Comparison of ENCODE assay signal across 24 cellular contexts in genomic region chr7:32948202-32948601, GRCh38. TPM values are rescaled to one million over a fixed set of nuclear protein-coding genes. Genes with fewer than 3 reads are reported as not detected.
DNase-seq lines count a peak whose midpoint lies in the region; ATAC-seq, FAIRE-seq and TF ChIP-seq lines count a peak whose summit lies in the region.
"Had no signal": no experiment of that assay in that cellular context is flagged by ENCODE, and none has a peak within 500 bp of the region (broad histone marks: within the 10 kb centered on the region; RNA-seq: fewer than 3 reads in every experiment).

No MANE protein-coding gene starts in this region.

- H2AFZ ChIP-seq in smooth muscle cell (ENCODE audit: low read depth) = no peak overlapping the region

- H3K4me1 Mint-ChIP-seq in endodermal cell = no peaks in the 10 kb centered on the region
- H3K4me1 Mint-ChIP-seq in activated CD8-positive, alpha-beta T cell treated with anti-CD3 and anti-CD28 coated beads, Interleukin-2, amount 10 ng/mL, durations not matched to agents 7 days and 5 days (ENCODE audit: low read depth) = peaks cover 6% of the 10 kb centered on the region
- H3K4me1 Mint-ChIP-seq: B cell had no signal

- peaks cover 92% of the 10 kb centered on the region for H3K27me3 Mint-ChIP-seq in endodermal cell (ENCODE audit: insufficient read depth)
- peaks cover 17% of the 10 kb centered on the region for H3K27me3 Mint-ChIP-seq in activated CD8-positive, alpha-beta T cell treated with anti-CD3 and anti-CD28 coated beads, Interleukin-2, amount 10 ng/mL, durations not matched to agents 7 days and 5 days (ENCODE audit: low read depth)

- H3K4me1 ChIP-seq in endodermal cell (ENCODE audit: control insufficient read depth, insufficient read depth, low read length) = no peaks in the 10 kb centered on the region
- no peaks in the 10 kb centered on the region for H3K4me1 ChIP-seq in smooth muscle cell (ENCODE audit: low read depth)
- H3K4me1 ChIP-seq: Peyer's patch had no signal

- no peak for TF ChIP-seq CTCF in NB4 (IDR thresholded peaks at IDR 0.05; ENCODE audit: low read depth, low read length)
- no peak for TF ChIP-seq CTCF in endodermal cell (conservative IDR thresholded peaks at IDR 0.05)
- no peak for TF ChIP-seq CTCF in smooth muscle cell (IDR thresholded peaks at IDR 0.05; ENCODE audit: borderline replicate concordance, insufficient read depth, poor library complexity, severe bottlenecking)

- peaks cover 11% of the 10 kb centered on the region for H3K27me3 ChIP-seq in endodermal cell (ENCODE audit: control insufficient read depth, insufficient read depth, low read length, poor library complexity, severe bottlenecking)
- no peaks in the 10 kb centered on the region for H3K27me3 ChIP-seq in smooth muscle cell (ENCODE audit: low read depth)
- H3K27me3 ChIP-seq in H7 (ENCODE audit: control insufficient read depth, insufficient read depth, low read length) = peaks cover 43% of the 10 kb centered on the region
- H3K27me3 ChIP-seq: Peyer's patch, SJCRH30 had no signal

- H3K9me3 Mint-ChIP-seq in endodermal cell = peaks cover 25% of the 10 kb centered on the region
- H3K9me3 Mint-ChIP-seq in activated CD8-positive, alpha-beta T cell treated with anti-CD3 and anti-CD28 coated beads, Interleukin-2, amount 10 ng/mL, durations not matched to agents 7 days and 5 days (ENCODE audit: insufficient read depth) = peaks cover 20% of the 10 kb centered on the region

- H3K4me3 ChIP-seq in NB4 (ENCODE audit: low read depth, low read length) (no peak overlapping the region), endodermal cell (ENCODE audit: low read length) (no peak overlapping the region), smooth muscle cell (no peak overlapping the region), H7 (ENCODE audit: insufficient read depth, low read depth, low read length) (no peak overlapping the region)
- H3K4me3 ChIP-seq: GM12878, Peyer's patch, SJCRH30 had no signal

- no peak overlapping the region for H3K9ac ChIP-seq in endodermal cell (ENCODE audit: extremely low read depth, low read length, poor library complexity, severe bottlenecking)
- no peak overlapping the region for H3K9ac ChIP-seq in smooth muscle cell (ENCODE audit: low read depth)

- peaks cover 2% of the 10 kb centered on the region for H3K36me3 Mint-ChIP-seq in endodermal cell (ENCODE audit: low read depth)
- H3K36me3 Mint-ChIP-seq in activated CD8-positive, alpha-beta T cell treated with anti-CD3 and anti-CD28 coated beads, Interleukin-2, amount 10 ng/mL, durations not matched to agents 7 days and 5 days (ENCODE audit: low read depth) = peaks cover 4% of the 10 kb centered on the region
- H3K36me3 Mint-ChIP-seq: CD14-positive monocyte had no signal

- no peak for TF ChIP-seq POLR2A in NB4 (IDR thresholded peaks at IDR 0.05; ENCODE audit: extremely low read depth, insufficient read length)

- no peak for ATAC-seq in activated CD8-positive, alpha-beta T cell treated with anti-CD3 and anti-CD28 coated beads, Interleukin-2, amount 10 ng/mL, durations not matched to agents 7 days and 5 days
- ATAC-seq: GM12878, HepG2, T-cell had no signal

- no peaks in the 10 kb centered on the region for H4K20me1 ChIP-seq in smooth muscle cell (ENCODE audit: low read depth)

- WGBS in endodermal cell (ENCODE audit: insufficient coverage in 1 of 2, insufficient read length in 1 of 2), 2 experiments = 71% methylated on average over 4 of the region's 4 CpGs; no CpG with 5 or more reads in 1 of the 2 experiments
- 28% methylated on average over 4 of the region's 4 CpGs for WGBS in smooth muscle cell (ENCODE audit: low lambda C conversion rate)

- H3F3A ChIP-seq in smooth muscle cell (ENCODE audit: low read depth) = no peaks in the 10 kb centered on the region

- CTCF ChIA-PET in activated CD8-positive, alpha-beta T cell treated with anti-CD3 and anti-CD28 coated beads, Interleukin-2, amount 10 ng/mL, durations not matched to agents 7 days and 5 days (lab: Charles Lee) = interaction anchor here (0.6 to 3.1 kb wide), 3 partner anchors 57 to 102 kb away, joined by 3 to 17 read pairs (median 3); no protein-coding TSS in a partner anchor

- H3K9me3 ChIP-seq in endodermal cell (ENCODE audit: control insufficient read depth, low read length) (peaks cover 31% of the 10 kb centered on the region), smooth muscle cell (replicated peaks; ENCODE audit: low read depth) (no peaks in the 10 kb centered on the region)

- H3K4me2 ChIP-seq in smooth muscle cell = no peak overlapping the region

- DNase-seq in NCI-H82 (lab: John Stamatoyannopoulos, UW) (peak; percentile 2), NCI-H82 treated with DMSO at 0.1 percent for 48 hours (lab: John Stamatoyannopoulos, UW; ENCODE audit: unreplicated experiment) (no peak), NB4 (ENCODE audit: low read depth) (peak; percentile 36), endodermal cell (peak; percentile 57), urothelium cell line (ENCODE audit: low spot score) (no peak), smooth muscle cell (lab: John Stamatoyannopoulos, UW; ENCODE audit: unreplicated experiment) (no peak), H7 (no peak)
- no peak for DNase-seq in activated CD8-positive, alpha-beta T cell treated with anti-CD3 and anti-CD28 coated beads, Interleukin-2, amount 10 ng/mL, durations not matched to agents 7 days and 5 days
- DNase-seq: DMS79 treated with DMSO at 0.1 percent for 48 hours; KG1; NCI-H1105 treated with DMSO at 0.1 percent for 48 hours; NCI-H2081; NCI-H2171 treated with DMSO at 0.1 percent for 48 hours; NCI-H526; NK-92 treated with Interleukin-12 subunit alpha and Interleukin-12 subunit beta, amount 100 ng/mL, for 24 hours; Peyer's patch; SJCRH30; T-cell had no signal

- H3K27ac ChIP-seq in endodermal cell (ENCODE audit: low read depth, low read length) (no peak overlapping the region), smooth muscle cell (ENCODE audit: low read depth) (no peak overlapping the region)
- H3K27ac ChIP-seq: HL-60, Peyer's patch, SJCRH30 had no signal

- FAIRE-seq in urothelium cell line (lab: Jason Lieb, UNC) = peak; percentile 79
- FAIRE-seq: A204.1, GM12878, HepG2 had no signal

- H3K27ac Mint-ChIP-seq in endodermal cell = no peak overlapping the region
- H3K27ac Mint-ChIP-seq in activated CD8-positive, alpha-beta T cell treated with anti-CD3 and anti-CD28 coated beads, Interleukin-2, amount 10 ng/mL, durations not matched to agents 7 days and 5 days = no peak overlapping the region
- H3K27ac Mint-ChIP-seq: B cell, CD14-positive monocyte, T-cell had no signal

- no peaks in the 10 kb centered on the region for H3K79me2 ChIP-seq in smooth muscle cell (ENCODE audit: low read depth)

- POLR2A ChIA-PET in activated CD8-positive, alpha-beta T cell treated with anti-CD3 and anti-CD28 coated beads, Interleukin-2, amount 10 ng/mL, durations not matched to agents 7 days and 5 days (lab: Charles Lee) = no interaction called here

- H3K36me3 ChIP-seq in endodermal cell (ENCODE audit: control insufficient read depth, insufficient read depth, low read length) (no peaks in the 10 kb centered on the region), smooth muscle cell (ENCODE audit: low read depth) (no peaks in the 10 kb centered on the region), H7 (replicated peaks; ENCODE audit: control insufficient read depth, insufficient read depth, low read length) (no peaks in the 10 kb centered on the region)
- H3K36me3 ChIP-seq: Peyer's patch, SJCRH30 had no signal

- H3K4me3 Mint-ChIP-seq in endodermal cell = no peak overlapping the region
- no peak overlapping the region for H3K4me3 Mint-ChIP-seq in activated CD8-positive, alpha-beta T cell treated with anti-CD3 and anti-CD28 coated beads, Interleukin-2, amount 10 ng/mL, durations not matched to agents 7 days and 5 days
- H3K4me3 Mint-ChIP-seq: B cell, CD14-positive monocyte, T-cell had no signal

RNA-seq across cellular contexts. Expression of gene FKBP9, which starts 9.0 kb away (rescaled TPM):
- total RNA-seq in endodermal cell (10 to 100 TPM; 58.0 to 68.0 TPM), smooth muscle cell (99.0 and 133 TPM in 2 replicates)
- 30.3 TPM for polyA plus RNA-seq in endodermal cell (2013, experiment 1 of 2)
- polyA plus RNA-seq in endodermal cell (2013, experiment 2 of 2) = 30.2 TPM
- polyA plus RNA-seq in smooth muscle cell = 111 and 130 TPM in 2 replicates
- under 1 TPM; 0.55 to 0.58 TPM for total RNA-seq in activated CD8-positive, alpha-beta T cell treated with anti-CD3 and anti-CD28 coated beads, Interleukin-2, amount 10 ng/mL, durations not matched to agents 7 days and 5 days
- total RNA-seq in H7 (2014; rRNA removed; shearing (Covaris generic)) = 9.0 and 17.4 TPM in 2 replicates

RNA-seq across cellular contexts. Expression of gene KBTBD2, which starts 56.6 kb away (rescaled TPM):
- 10 to 100 TPM; 41.8 to 52.9 TPM for total RNA-seq in endodermal cell
- polyA plus RNA-seq in endodermal cell (2013, experiment 1 of 2) = 45.9 TPM
- polyA plus RNA-seq in endodermal cell (2013, experiment 2 of 2) = 43.1 TPM
- 32.7 and 43.2 TPM in 2 replicates for total RNA-seq in smooth muscle cell
- 21.2 and 25.6 TPM in 2 replicates for polyA plus RNA-seq in smooth muscle cell
- total RNA-seq in activated CD8-positive, alpha-beta T cell treated with anti-CD3 and anti-CD28 coated beads, Interleukin-2, amount 10 ng/mL, durations not matched to agents 7 days and 5 days = 10 to 100 TPM; 37.4 to 37.8 TPM
- 22.8 and 26.3 TPM in 2 replicates for total RNA-seq in H7 (2014; rRNA removed; shearing (Covaris generic))

Comparison
In these comparisons a context has a peak if more than half of its experiments do, and no peak if none do; other contexts are left out.
1. DNase-seq: peak in NCI-H82 (single experiment), NB4 (single experiment) and endodermal cell (single experiment); none in NCI-H82 treated with DMSO at 0.1 percent for 48 hours (single experiment), urothelium cell line (single experiment), smooth muscle cell (single experiment), activated CD8-positive, alpha-beta T cell treated with anti-CD3 and anti-CD28 coated beads, Interleukin-2, amount 10 ng/mL, durations not matched to agents 7 days and 5 days (single experiment) and H7 (single experiment).